1 cellular context compared by ENCODE assay signal in genomic region chr6:34196116-34196832, GRCh38.
A peak's percentile ranks its signal among the peaks of the same experiment; 100 is the strongest.
TF ChIP-seq lines count a peak whose summit lies in the region.

No MANE protein-coding gene starts in this region.

TF ChIP-seq in HepG2, 621 proteins besides CTCF, POLR2A, EP300 and RAD21 (continued from another document and continues in another):
- TF ChIP-seq ZNF407 (CRISPR knock-in tag; IDR thresholded peaks at IDR 0.05; ENCODE audit: not compliant biosample characterization) (peak; percentile 82), ADNP (CRISPR knock-in tag; IDR thresholded peaks at IDR 0.05) (no peak), MIER2 (CRISPR knock-in tag; IDR thresholded peaks at IDR 0.05) (no peak), GATAD2A (CRISPR knock-in tag; IDR thresholded peaks at IDR 0.05) (peak; percentile 92), E2F1 (CRISPR knock-in tag; IDR thresholded peaks at IDR 0.05) (no peak), SETDB1 (CRISPR knock-in tag; IDR thresholded peaks at IDR 0.05; ENCODE audit: borderline replicate concordance) (no peak), AGO2 (optimal IDR thresholded peaks at IDR 0.05; ENCODE audit: low read depth, low read length) (peak; percentile 23), RAD51 (IDR thresholded peaks at IDR 0.05; ENCODE audit: borderline replicate concordance) (no peak), AHDC1 (CRISPR knock-in tag; IDR thresholded peaks at IDR 0.05; ENCODE audit: borderline replicate concordance) (peak; percentile 26; the same call in 1 of the 2 replicates), RXRA (CRISPR knock-in tag; IDR thresholded peaks at IDR 0.05) (peak; percentile 48), CREM (IDR thresholded peaks at IDR 0.05) (no peak), CREM (CRISPR knock-in tag; IDR thresholded peaks at IDR 0.05) (no peak), STAG1 (CRISPR knock-in tag; IDR thresholded peaks at IDR 0.05) (peak; percentile 91), ZSCAN9 (CRISPR knock-in tag; IDR thresholded peaks at IDR 0.05; ENCODE audit: borderline replicate concordance) (0 out of 2 replicates have a peak, but pooled peaks have one; percentile 29), ZNF331 (CRISPR knock-in tag; IDR thresholded peaks at IDR 0.05) (peak; percentile 58), PLSCR1 (CRISPR knock-in tag; IDR thresholded peaks at IDR 0.05; ENCODE audit: borderline replicate concordance) (no peak), PAF1 (CRISPR knock-in tag; IDR thresholded peaks at IDR 0.05) (no peak), HDAC1 (CRISPR knock-in tag; IDR thresholded peaks at IDR 0.05) (peak; percentile 91), GPBP1L1 (CRISPR knock-in tag; IDR thresholded peaks at IDR 0.05) (no peak), ZNF235 (CRISPR knock-in tag; IDR thresholded peaks at IDR 0.05; ENCODE audit: borderline replicate concordance) (peak; percentile 73; the same call in 1 of the 2 replicates), ZBTB38 (CRISPR knock-in tag; IDR thresholded peaks at IDR 0.05) (no peak), ZNF773 (CRISPR knock-in tag; IDR thresholded peaks at IDR 0.05; ENCODE audit: borderline replicate concordance) (peak; percentile 39; the same call in 1 of the 2 replicates), PREB (CRISPR knock-in tag; IDR thresholded peaks at IDR 0.05) (no peak), YEATS4 (CRISPR knock-in tag; IDR thresholded peaks at IDR 0.05; ENCODE audit: borderline replicate concordance) (peak; percentile 64; the same call in 1 of the 2 replicates), ZBTB33 (CRISPR knock-in tag; IDR thresholded peaks at IDR 0.05) (peak; percentile 57; the same call in 1 of the 2 replicates), THRA (CRISPR knock-in tag; IDR thresholded peaks at IDR 0.05; ENCODE audit: borderline replicate concordance) (peak; percentile 67; the same call in 1 of the 2 replicates), TARDBP (CRISPR knock-in tag; IDR thresholded peaks at IDR 0.05) (peak; percentile 80), ZNF589 (CRISPR knock-in tag; conservative IDR thresholded peaks at IDR 0.05) (no peak), AHR (CRISPR knock-in tag; IDR thresholded peaks at IDR 0.05) (peak; percentile 84; the same call in 1 of the 2 replicates), NRL (CRISPR knock-in tag; IDR thresholded peaks at IDR 0.05; ENCODE audit: borderline replicate concordance) (0 out of 2 replicates have a peak, but pooled peaks have one; percentile 46), NFKB2 (CRISPR knock-in tag; IDR thresholded peaks at IDR 0.05; ENCODE audit: borderline replicate concordance) (peak; percentile 68; the same call in 1 of the 2 replicates), ZNF124 (CRISPR knock-in tag; IDR thresholded peaks at IDR 0.05) (peak; percentile 70; the same call in 1 of the 2 replicates), ZFP1 (CRISPR knock-in tag; IDR thresholded peaks at IDR 0.05) (no peak), NFRKB (IDR thresholded peaks at IDR 0.05) (no peak), SRSF1 (optimal IDR thresholded peaks at IDR 0.05; ENCODE audit: low read depth, low read length) (peak; percentile 84), ZNF776 (CRISPR knock-in tag; IDR thresholded peaks at IDR 0.05) (peak; percentile 93)
